In genomic region chr5:177447611-177448243, GRCh38 we compare ENCODE assay signal across 1 cellular context.
A peak's percentile ranks its signal among the peaks of the same experiment; 100 is the strongest.
TF ChIP-seq lines count a peak whose summit lies in the region.

No MANE protein-coding gene starts in this region.

TF ChIP-seq in HepG2, 621 proteins besides CTCF, POLR2A, EP300 and RAD21 (continued from another document):
- TF ChIP-seq DMTF1 (CRISPR knock-in tag; IDR thresholded peaks at IDR 0.05) (no peak), RFXANK (CRISPR knock-in tag; IDR thresholded peaks at IDR 0.05) (no peak), SCMH1 (CRISPR knock-in tag; IDR thresholded peaks at IDR 0.05; ENCODE audit: borderline replicate concordance) (no peak), ZHX2 (IDR thresholded peaks at IDR 0.05; ENCODE audit: low read depth) (peak; percentile 42; the same call in 1 of the 2 replicates), ZHX2 (CRISPR knock-in tag; IDR thresholded peaks at IDR 0.05; ENCODE audit: borderline replicate concordance) (no peak), SMAD9 (CRISPR knock-in tag; IDR thresholded peaks at IDR 0.05) (no peak), ZBTB33 (CRISPR knock-in tag; IDR thresholded peaks at IDR 0.05) (peak; percentile 64), ZNF335 (CRISPR knock-in tag; IDR thresholded peaks at IDR 0.05) (peak; percentile 67; the same call in 1 of the 2 replicates), ZNF362 (CRISPR knock-in tag; IDR thresholded peaks at IDR 0.05; ENCODE audit: borderline replicate concordance) (peak; percentile 48; the same call in 1 of the 2 replicates), MIER3 (CRISPR knock-in tag; IDR thresholded peaks at IDR 0.05; ENCODE audit: borderline replicate concordance) (peak; percentile 53; the same call in 1 of the 2 replicates), HMGA1 (CRISPR knock-in tag; conservative IDR thresholded peaks at IDR 0.05) (no peak), ZNF230 (CRISPR knock-in tag; IDR thresholded peaks at IDR 0.05) (no peak), NFIC (IDR thresholded peaks at IDR 0.05; ENCODE audit: low read length) (no peak), ISL2 (CRISPR knock-in tag; IDR thresholded peaks at IDR 0.05) (0 out of 2 replicates have a peak, but pooled peaks have one; percentile 28), ATM (IDR thresholded peaks at IDR 0.05; ENCODE audit: borderline replicate concordance) (no peak), MAFF (IDR thresholded peaks at IDR 0.05; ENCODE audit: low read depth, low read length) (peak; percentile 24), MTA1 (CRISPR knock-in tag; IDR thresholded peaks at IDR 0.05; ENCODE audit: borderline replicate concordance) (0 out of 2 replicates have a peak, but pooled peaks have one; percentile 67), ZBTB42 (CRISPR knock-in tag; IDR thresholded peaks at IDR 0.05) (no peak), ZBTB34 (CRISPR knock-in tag; IDR thresholded peaks at IDR 0.05) (no peak), SETDB1 (CRISPR knock-in tag; IDR thresholded peaks at IDR 0.05; ENCODE audit: borderline replicate concordance) (no peak), NR2F6 (IDR thresholded peaks at IDR 0.05) (peak; percentile 89), NR2F6 (CRISPR knock-in tag; IDR thresholded peaks at IDR 0.05) (peak; percentile 93), EED (CRISPR knock-in tag; IDR thresholded peaks at IDR 0.05) (no peak), ZNF253 (CRISPR knock-in tag; IDR thresholded peaks at IDR 0.05; ENCODE audit: borderline replicate concordance) (no peak), AGO1 (IDR thresholded peaks at IDR 0.05; ENCODE audit: low read depth, low read length, poor library complexity, severe bottlenecking) (peak; percentile 85), E2F2 (CRISPR knock-in tag; IDR thresholded peaks at IDR 0.05; ENCODE audit: borderline replicate concordance) (no peak)
- TF ChIP-seq, protein P1, sequence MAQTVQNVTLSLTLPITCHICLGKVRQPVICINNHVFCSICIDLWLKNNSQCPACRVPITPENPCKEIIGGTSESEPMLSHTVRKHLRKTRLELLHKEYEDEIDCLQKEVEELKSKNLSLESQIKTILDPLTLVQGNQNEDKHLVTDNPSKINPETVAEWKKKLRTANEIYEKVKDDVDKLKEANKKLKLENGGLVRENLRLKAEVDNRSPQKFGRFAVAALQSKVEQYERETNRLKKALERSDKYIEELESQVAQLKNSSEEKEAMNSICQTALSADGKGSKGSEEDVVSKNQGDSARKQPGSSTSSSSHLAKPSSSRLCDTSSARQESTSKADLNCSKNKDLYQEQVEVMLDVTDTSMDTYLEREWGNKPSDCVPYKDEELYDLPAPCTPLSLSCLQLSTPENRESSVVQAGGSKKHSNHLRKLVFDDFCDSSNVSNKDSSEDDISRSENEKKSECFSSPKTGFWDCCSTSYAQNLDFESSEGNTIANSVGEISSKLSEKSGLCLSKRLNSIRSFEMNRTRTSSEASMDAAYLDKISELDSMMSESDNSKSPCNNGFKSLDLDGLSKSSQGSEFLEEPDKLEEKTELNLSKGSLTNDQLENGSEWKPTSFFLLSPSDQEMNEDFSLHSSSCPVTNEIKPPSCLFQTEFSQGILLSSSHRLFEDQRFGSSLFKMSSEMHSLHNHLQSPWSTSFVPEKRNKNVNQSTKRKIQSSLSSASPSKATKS (CRISPR knock-in tag; IDR thresholded peaks at IDR 0.05): no peak
